ENCODE assay signal across 22 cellular contexts in the genomic region with DNA sequence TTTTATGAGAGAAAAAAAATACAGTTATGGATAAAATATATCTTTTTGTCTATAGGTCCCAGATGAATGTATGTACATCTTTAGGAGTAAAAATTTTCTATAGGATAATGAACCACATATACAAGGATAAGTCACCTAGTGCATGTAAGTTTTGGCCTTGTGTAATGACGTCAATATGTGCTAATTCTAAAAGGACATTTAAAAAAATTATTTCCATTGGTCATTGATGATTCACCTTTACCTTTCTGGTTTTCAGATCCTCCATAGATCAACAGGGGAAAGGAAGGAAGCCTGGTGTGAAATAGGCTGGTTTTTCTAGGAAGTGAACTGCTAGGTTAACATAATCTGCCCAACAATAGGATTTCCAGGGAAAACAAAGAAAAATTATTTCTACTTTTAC.
DNase-seq lines count a peak whose midpoint lies in the region; ATAC-seq, FAIRE-seq and TF ChIP-seq lines count a peak whose summit lies in the region.
"Had no signal": no experiment of that assay in that cellular context is flagged by ENCODE, and none has a peak within 500 bp of the region (broad histone marks: within the 10 kb centered on the region; RNA-seq: fewer than 3 reads in every experiment).

No MANE protein-coding gene starts in this region.

- no peak overlapping the region for H3K27ac Mint-ChIP-seq in astrocyte (ENCODE audit: unreplicated experiment)
- H3K27ac Mint-ChIP-seq: B cell; CD4-positive, CD25-positive, alpha-beta regulatory T cell; CD8-positive, alpha-beta memory T cell; H9; IgD-negative memory B cell had no signal

- WGBS in HepG2 (ENCODE audit: low lambda C conversion rate), result 5% methylated on average over 1 of the region's 1 CpG
- WGBS in right lobe of liver (ENCODE audit: insufficient coverage, low coverage, low lambda C conversion rate, missing lambda C conversion rate), result 47% methylated on average over 1 of the region's 1 CpG

- TF ChIP-seq CTCF in HepG2 (CRISPR knock-in tag; IDR thresholded peaks at IDR 0.05) (no peak), right lobe of liver (IDR thresholded peaks at IDR 0.05) (no peak), astrocyte (IDR thresholded peaks at IDR 0.05; ENCODE audit: insufficient read depth, low read depth, low read length) (no peak), foreskin keratinocyte (conservative IDR thresholded peaks at IDR 0.05) (no peak)

- peaks cover 32% of the 10 kb centered on the region for H3K4me1 Mint-ChIP-seq in astrocyte (ENCODE audit: low read depth, unreplicated experiment)
- H3K4me1 Mint-ChIP-seq: B cell; CD4-positive, CD25-positive, alpha-beta regulatory T cell; CD8-positive, alpha-beta memory T cell; H9; IgD-negative memory B cell had no signal

- H3K79me2 ChIP-seq in HepG2 (ENCODE audit: insufficient read depth, low read length) (no peaks in the 10 kb centered on the region), astrocyte (ENCODE audit: insufficient read depth, low read length) (no peaks in the 10 kb centered on the region), Karpas-422 (ENCODE audit: low read length) (no peaks in the 10 kb centered on the region)

- no peaks in the 10 kb centered on the region for H4K20me1 ChIP-seq in HepG2 (ENCODE audit: insufficient read depth, low read length)
- H4K20me1 ChIP-seq in astrocyte (ENCODE audit: insufficient read depth, low read length), result no peaks in the 10 kb centered on the region
- H4K20me1 ChIP-seq in Karpas-422 (ENCODE audit: insufficient read depth, low read depth, low read length), result no peaks in the 10 kb centered on the region

- H3K9me3 ChIP-seq in HepG2 (ENCODE audit: low read length) (0 out of 2 replicates have a peak, but pooled peaks cover 3% of the 10 kb centered on the region), right lobe of liver (no peaks in the 10 kb centered on the region), astrocyte (ENCODE audit: insufficient read depth, low read depth, low read length) (no peaks in the 10 kb centered on the region), Karpas-422 (ENCODE audit: low read length) (no peaks in the 10 kb centered on the region)

- FAIRE-seq in HepG2 (lab: Jason Lieb, UNC), result no peak
- FAIRE-seq in astrocyte (lab: Jason Lieb, UNC), result peak; percentile 5
- FAIRE-seq: GM12878, GM19239, H1 had no signal

- CTCF ChIA-PET in HepG2 (lab: Yijun Ruan, JAX; ENCODE audit: low intra/inter-chr PET ratio, low total read pairs), result no interaction called here

- H3K27me3 ChIP-seq in HepG2 (ENCODE audit: control insufficient read depth in 1 of 2, insufficient read depth in 2 of 2, low read length in 2 of 2) (no peaks in the 10 kb centered on the region), right lobe of liver (no peaks in the 10 kb centered on the region), astrocyte (ENCODE audit: insufficient read depth, low read length) (no peaks in the 10 kb centered on the region), foreskin keratinocyte (no peaks in the 10 kb centered on the region), Karpas-422 (ENCODE audit: low read length) (no peaks in the 10 kb centered on the region)

- intact Hi-C loops in HepG2 (cut with micrococcal nuclease; ENCODE audit: unreplicated experiment) (no loop called here), right lobe of liver (cut with DNase I) (no loop called here)

- ATAC-seq in HepG2, result no peak
- ATAC-seq in right lobe of liver, result no peak
- no peak for ATAC-seq in foreskin keratinocyte
- ATAC-seq: GM12878 had no signal

- TF ChIP-seq POLR2A in HepG2 (IDR thresholded peaks at IDR 0.05; ENCODE audit: insufficient read depth in 1 of 2, low read depth in 2 of 2, low read length in 2 of 2) (no peak), right lobe of liver (IDR thresholded peaks at IDR 0.05) (no peak)

- POLR2A ChIA-PET in HepG2 (lab: Yijun Ruan, JAX), result no interaction called here

- no peak for DNase-seq in HepG2 (ENCODE audit: low spot score)
- DNase-seq in right lobe of liver, result no peak
- DNase-seq in astrocyte (ENCODE audit: low read depth), result no peak
- peak in 1 of 2 donors; percentile 61 for DNase-seq in foreskin keratinocyte
- no peak for DNase-seq in NCI-H1694 (lab: John Stamatoyannopoulos, UW)
- DNase-seq in NCI-H1436 treated with DMSO at 0.1 percent for 48 hours (lab: John Stamatoyannopoulos, UW), result no peak
- DNase-seq in Karpas-422, result no peak
- DNase-seq: 8988T; C1 segment of cervical spinal cord; CD4-positive, CD25-positive, alpha-beta regulatory T cell; CD8-positive, alpha-beta memory T cell; COR-L47; DMS 273 treated with DMSO at 0.1 percent for 48 hours; DMS53; DND-41; EL; H9 had no signal

- no peak overlapping the region for H3K4me2 ChIP-seq in HepG2 (ENCODE audit: low read depth, low read length)
- H3K4me2 ChIP-seq in astrocyte (ENCODE audit: low read length), result no peak overlapping the region
- H3K4me2 ChIP-seq in Karpas-422 (ENCODE audit: low read depth, low read length, poor library complexity, severe bottlenecking), result no peak overlapping the region

- H3K4me3 Mint-ChIP-seq in astrocyte (ENCODE audit: unreplicated experiment), result no peak overlapping the region
- H3K4me3 Mint-ChIP-seq: B cell; CD4-positive, CD25-positive, alpha-beta regulatory T cell; CD8-positive, alpha-beta memory T cell; H9; IgD-negative memory B cell had no signal

- H3K9ac ChIP-seq in HepG2 (ENCODE audit: insufficient read depth, low read depth, low read length) (no peak overlapping the region), astrocyte (ENCODE audit: low read length) (no peak overlapping the region), Karpas-422 (ENCODE audit: low read length) (no peak overlapping the region)

- no peaks in the 10 kb centered on the region for H3K36me3 Mint-ChIP-seq in astrocyte (ENCODE audit: low read depth, unreplicated experiment)
- H3K36me3 Mint-ChIP-seq: CD4-positive, CD25-positive, alpha-beta regulatory T cell; CD8-positive, alpha-beta memory T cell; IgD-negative memory B cell had no signal

- in situ Hi-C loops in HepG2 (cut with HindIII; ENCODE audit: extremely low pct_ligation_motif_present, low pct_unique_long_range_greater_than_20kb), result no loop called here

- no peaks in the 10 kb centered on the region for H3K27me3 Mint-ChIP-seq in astrocyte (ENCODE audit: low read depth, unreplicated experiment)
- H3K27me3 Mint-ChIP-seq: B cell; CD4-positive, CD25-positive, alpha-beta regulatory T cell; CD8-positive, alpha-beta memory T cell; IgD-negative memory B cell had no signal

- no TSS peak for BruUV-seq in HepG2 (replicated peaks; lab: Mats Ljungman, UMichigan)

- TF ChIP-seq RAD21 in HepG2 (CRISPR knock-in tag; IDR thresholded peaks at IDR 0.05), result no peak

- no peak overlapping the region for H2AFZ ChIP-seq in HepG2 (ENCODE audit: low read length)
- H2AFZ ChIP-seq in astrocyte (ENCODE audit: low read depth, low read length), result no peak overlapping the region
- H2AFZ ChIP-seq in Karpas-422 (ENCODE audit: low read length), result no peak overlapping the region

- H3K4me1 ChIP-seq in HepG2 (ENCODE audit: insufficient read depth, low read length) (no peaks in the 10 kb centered on the region), right lobe of liver (no peaks in the 10 kb centered on the region), astrocyte (ENCODE audit: insufficient read depth, low read length) (peaks cover 29% of the 10 kb centered on the region), foreskin keratinocyte (peaks cover 56% of the 10 kb centered on the region), Karpas-422 (ENCODE audit: low read length) (no peaks in the 10 kb centered on the region)

- TF ChIP-seq EP300 in HepG2 (IDR thresholded peaks at IDR 0.05; ENCODE audit: low read depth in 2 of 2, low read length in 2 of 2) (no peak), HepG2 (CRISPR knock-in tag; IDR thresholded peaks at IDR 0.05; ENCODE audit: borderline replicate concordance) (no peak)

- H3K9me2 ChIP-seq in Karpas-422 (replicated peaks; ENCODE audit: insufficient read depth, low read length), result no peaks in the 10 kb centered on the region

- H3K27ac ChIP-seq in HepG2 (ENCODE audit: extremely low read length, insufficient read depth, low read length) (no peak overlapping the region), right lobe of liver (no peak overlapping the region), astrocyte (ENCODE audit: low read depth, low read length) (no peak overlapping the region), foreskin keratinocyte (peak overlapping the region; percentile 79), Karpas-422 (ENCODE audit: low read length) (no peak overlapping the region)

- H3K36me3 ChIP-seq in HepG2 (replicated peaks in 1 of 2; ENCODE audit: control insufficient read depth in 1 of 2, insufficient read depth in 2 of 2, low read length in 2 of 2) (no peaks in the 10 kb centered on the region), right lobe of liver (no peaks in the 10 kb centered on the region), astrocyte (ENCODE audit: insufficient read depth, low read length) (no peaks in the 10 kb centered on the region), Karpas-422 (ENCODE audit: insufficient read depth, low read length) (no peaks in the 10 kb centered on the region)

- H3K9me3 Mint-ChIP-seq in astrocyte (ENCODE audit: unreplicated experiment), result no peaks in the 10 kb centered on the region
- H3K9me3 Mint-ChIP-seq: H9 had no signal

- H3K4me3 ChIP-seq in HepG2 (replicated peaks in 1 of 3; ENCODE audit: insufficient read depth in 1 of 3, low read depth in 2 of 3, low read length in 3 of 3), result no peak overlapping the region
- H3K4me3 ChIP-seq in right lobe of liver, result no peak overlapping the region
- no peak overlapping the region for H3K4me3 ChIP-seq in astrocyte (ENCODE audit: insufficient read depth, low read depth, low read length)
- no peak overlapping the region for H3K4me3 ChIP-seq in Karpas-422 (ENCODE audit: low read length)
- H3K4me3 ChIP-seq: GM12878 had no signal

TF ChIP-seq in HepG2, 621 proteins besides CTCF, POLR2A, EP300 and RAD21:
- TF ChIP-seq CREB1 (IDR thresholded peaks at IDR 0.05), result 0 out of 2 replicates have a peak, but pooled peaks have one; percentile 45
- no peak for TF ChIP-seq CREB1 (CRISPR knock-in tag; IDR thresholded peaks at IDR 0.05)
- TF ChIP-seq KLF15 (CRISPR knock-in tag; IDR thresholded peaks at IDR 0.05; ENCODE audit: borderline replicate concordance), result no peak
- peak; percentile 78 for TF ChIP-seq ATF7 (IDR thresholded peaks at IDR 0.05)
- TF ChIP-seq ATF7 (CRISPR knock-in tag; IDR thresholded peaks at IDR 0.05), result no peak
